In genomic region chr6:47473791-47474351, GRCh38 we compare ENCODE assay signal across 19 cellular contexts. TPM values are rescaled to one million over a fixed set of nuclear protein-coding genes. Genes with fewer than 3 reads are reported as not detected.
DNase-seq lines count a peak whose midpoint lies in the region; ATAC-seq and TF ChIP-seq lines count a peak whose summit lies in the region.
"Had no signal": no experiment of that assay in that cellular context is flagged by ENCODE, and none has a peak within 500 bp of the region (broad histone marks: within the 10 kb centered on the region; RNA-seq: fewer than 3 reads in every experiment).

No MANE protein-coding gene starts in this region.

- H3K23ac ChIP-seq in mesendoderm (ENCODE audit: low read length), result no peak overlapping the region

- ATAC-seq in activated T-cell treated with anti-CD3 and anti-CD28 coated beads, Interleukin-2, amount 50 U/mL, for 4 hours, result no peak
- no peak for ATAC-seq in body of pancreas
- ATAC-seq: HCT116, Panc1, SK-N-SH treated with all-trans-retinoic acid at 6 μM for 48 hours had no signal

- H3K27ac ChIP-seq in mesendoderm (ENCODE audit: low read depth, low read length) (no peak overlapping the region), body of pancreas (no peak overlapping the region)
- H3K27ac ChIP-seq: 22Rv1, C4-2B, KMS-11 had no signal

- no peak overlapping the region for H3K56ac ChIP-seq in mesendoderm (ENCODE audit: low read length)

- H2BK120ac ChIP-seq in mesendoderm (ENCODE audit: low read depth, low read length), result no peak overlapping the region

- peak; percentile 40 for DNase-seq in NCI-H526 treated with DMSO at 0.1 percent for 48 hours (lab: John Stamatoyannopoulos, UW)
- no peak for DNase-seq in NCI-H526 (lab: John Stamatoyannopoulos, UW)
- no peak for DNase-seq in endothelial cell (ENCODE audit: low spot score)
- DNase-seq in mesendoderm, result peak; percentile 23
- no peak for DNase-seq in NCI-H82 treated with DMSO at 0.1 percent for 48 hours (lab: John Stamatoyannopoulos, UW; ENCODE audit: unreplicated experiment)
- no peak for DNase-seq in activated T-cell treated with anti-CD3 and anti-CD28 coated beads, Interleukin-2, amount 50 U/mL, for 4 hours
- no peak for DNase-seq in NAMALWA (ENCODE audit: low spot score)
- DNase-seq in body of pancreas, result no peak
- DNase-seq: CD8-positive, alpha-beta memory T cell; IMR-90; NCI-H1105 treated with DMSO at 0.1 percent for 48 hours; NCI-H2081; NCI-H446 treated with DMSO at 0.1 percent for 48 hours had no signal

- H3K9me3 Mint-ChIP-seq in endothelial cell (ENCODE audit: unreplicated experiment), result no peaks in the 10 kb centered on the region
- no peaks in the 10 kb centered on the region for H3K9me3 Mint-ChIP-seq in activated T-cell treated with anti-CD3 and anti-CD28 coated beads, Interleukin-2, amount 50 U/mL, for 4 hours
- H3K9me3 Mint-ChIP-seq: CD8-positive, alpha-beta memory T cell had no signal

- peaks cover 8% of the 10 kb centered on the region for H3K79me2 ChIP-seq in mesendoderm (ENCODE audit: control insufficient read depth, insufficient read depth, low read length)

- TF ChIP-seq CTCF in endothelial cell (IDR thresholded peaks at IDR 0.05; ENCODE audit: unreplicated experiment) (no peak), body of pancreas (IDR thresholded peaks at IDR 0.05) (no peak)

- H3K4me1 Mint-ChIP-seq in endothelial cell (ENCODE audit: unreplicated experiment), result peaks cover 7% of the 10 kb centered on the region
- H3K4me1 Mint-ChIP-seq in activated T-cell treated with anti-CD3 and anti-CD28 coated beads, Interleukin-2, amount 50 U/mL, for 4 hours (ENCODE audit: low read depth), result peaks cover 10% of the 10 kb centered on the region

- no peaks in the 10 kb centered on the region for H3K36me3 Mint-ChIP-seq in endothelial cell (ENCODE audit: low read depth, unreplicated experiment)
- no peaks in the 10 kb centered on the region for H3K36me3 Mint-ChIP-seq in activated T-cell treated with anti-CD3 and anti-CD28 coated beads, Interleukin-2, amount 50 U/mL, for 4 hours (ENCODE audit: insufficient read depth)

- no peak overlapping the region for H3K4me3 ChIP-seq in mesendoderm (ENCODE audit: low read length)
- no peak overlapping the region for H3K4me3 ChIP-seq in body of pancreas

- no peaks in the 10 kb centered on the region for H3K4me1 ChIP-seq in mesendoderm (ENCODE audit: control insufficient read depth, low read depth, low read length)
- H3K4me1 ChIP-seq in body of pancreas, result peaks cover 10% of the 10 kb centered on the region

- H3K4me3 Mint-ChIP-seq in endothelial cell (ENCODE audit: unreplicated experiment), result no peak overlapping the region
- H3K4me3 Mint-ChIP-seq in activated T-cell treated with anti-CD3 and anti-CD28 coated beads, Interleukin-2, amount 50 U/mL, for 4 hours, result no peak overlapping the region
- H3K4me3 Mint-ChIP-seq: CD8-positive, alpha-beta memory T cell had no signal

- no peak overlapping the region for H2BK5ac ChIP-seq in mesendoderm (ENCODE audit: low read length)

- H3K9ac ChIP-seq in mesendoderm (ENCODE audit: low read length), result no peak overlapping the region
- H3K9ac ChIP-seq: KMS-11 had no signal

- intact Hi-C loops in body of pancreas (cut with DNase I), result no loop called here

- WGBS in mesendoderm (ENCODE audit: extremely low coverage, insufficient coverage, low lambda C conversion rate), result no CpG with 5 or more reads among the region's 1 CpG
- 91 to 96% methylated on average over 1 of the region's 1 CpG for WGBS in body of pancreas, 2 donors

- H3K27me3 Mint-ChIP-seq in endothelial cell (ENCODE audit: unreplicated experiment), result peaks cover 8% of the 10 kb centered on the region
- no peaks in the 10 kb centered on the region for H3K27me3 Mint-ChIP-seq in activated T-cell treated with anti-CD3 and anti-CD28 coated beads, Interleukin-2, amount 50 U/mL, for 4 hours (ENCODE audit: low read depth)

- no peaks in the 10 kb centered on the region for H3K27me3 ChIP-seq in mesendoderm (ENCODE audit: insufficient read depth, low read length, poor library complexity)
- no peaks in the 10 kb centered on the region for H3K27me3 ChIP-seq in body of pancreas

- H3K4ac ChIP-seq in mesendoderm (ENCODE audit: low read depth, low read length), result no peak overlapping the region

- peak overlapping the region; percentile 17 for H3K27ac Mint-ChIP-seq in endothelial cell (ENCODE audit: unreplicated experiment)
- H3K27ac Mint-ChIP-seq: CD8-positive, alpha-beta memory T cell had no signal

- H2BK15ac ChIP-seq in mesendoderm (replicated peaks; ENCODE audit: low read depth), result no peak overlapping the region

- H3K36me3 ChIP-seq in mesendoderm (ENCODE audit: control insufficient read depth, insufficient read depth, low read length) (no peaks in the 10 kb centered on the region), body of pancreas (replicated peaks in 1 of 2; ENCODE audit: insufficient read depth in 1 of 2, low read depth in 2 of 2) (no peaks in the 10 kb centered on the region)

- no peak for TF ChIP-seq POLR2A in body of pancreas (IDR thresholded peaks at IDR 0.05)

- no peak overlapping the region for H4K8ac ChIP-seq in mesendoderm (ENCODE audit: low read depth, low read length)

- H3K18ac ChIP-seq in mesendoderm (ENCODE audit: low read length), result no peak overlapping the region

- no peak overlapping the region for H4K5ac ChIP-seq in mesendoderm (ENCODE audit: low read length)

- no peaks in the 10 kb centered on the region for H3K79me1 ChIP-seq in mesendoderm (ENCODE audit: low read length)

- H3K9me3 ChIP-seq in body of pancreas, result no peaks in the 10 kb centered on the region

- no peak overlapping the region for H3K4me2 ChIP-seq in mesendoderm (ENCODE audit: low read length)
- H3K4me2 ChIP-seq: KMS-11 had no signal

- H2AK5ac ChIP-seq in mesendoderm (ENCODE audit: low read length), result no peak overlapping the region

RNA-seq across cellular contexts. Expression of gene CD2AP, which starts 3.7 kb away (rescaled TPM):
- total RNA-seq in endothelial cell (ENCODE audit: unreplicated experiment), result 40.3 TPM
- 41.9 TPM for polyA plus RNA-seq in mesendoderm (2013, experiment 1 of 2)
- polyA plus RNA-seq in mesendoderm (2013, experiment 2 of 2), result 42.8 TPM
- total RNA-seq in activated T-cell treated with anti-CD3 and anti-CD28 coated beads, Interleukin-2, amount 50 U/mL, for 4 hours, result 10 to 100 TPM; 25.9 to 31.3 (median 28.8) TPM
- 10 to 100 TPM; 28.5 to 31.0 TPM for total RNA-seq in body of pancreas

Comparison
In these comparisons a context has a peak if more than half of its experiments do, and no peak if none do; other contexts are left out.
1. DNase-seq: peak in NCI-H526 treated with DMSO at 0.1 percent for 48 hours (single experiment) and mesendoderm (single experiment); none in NCI-H526 (0 of 2), endothelial cell (single experiment), NCI-H82 treated with DMSO at 0.1 percent for 48 hours (single experiment), activated T-cell treated with anti-CD3 and anti-CD28 coated beads, Interleukin-2, amount 50 U/mL, for 4 hours (single experiment), NAMALWA (single experiment) and body of pancreas (0 of 4).